ENCODE assay signal across 36 cellular contexts in genomic region chr5:175775416-175775815, GRCh38.
"Had no signal": no experiment of that assay in that cellular context is flagged by ENCODE, and none has a peak within 500 bp of the region (broad histone marks: within the 10 kb centered on the region; RNA-seq: fewer than 3 reads in every experiment).

No MANE protein-coding gene starts in this region.

- H3K27ac ChIP-seq: adrenal gland, body of pancreas, brain microvascular endothelial cell, breast epithelium, VCaP had no signal

- H3K4me3 Mint-ChIP-seq: activated B cell treated with CpG ODN at 0.5 μM for 24 hours; activated CD4-positive, alpha-beta memory T cell treated with anti-CD3 and anti-CD28 coated beads for 36 hours; activated CD4-positive, alpha-beta T cell treated with anti-CD3 and anti-CD28 coated beads, Interleukin-2, amount 10 ng/mL, durations not matched to agents 24 days and 14 days; activated CD8-positive, alpha-beta T cell treated with anti-CD3 and anti-CD28 coated beads for 36 hours; activated naive CD4-positive, alpha-beta T cell treated with anti-CD3 and anti-CD28 coated beads for 36 hours; activated naive CD8-positive, alpha-beta T cell treated with anti-CD3 and anti-CD28 coated beads for 36 hours; activated T-cell treated with anti-CD3 and anti-CD28 coated beads, Interleukin-2, amount 50 U/mL, for 4 hours; activated T-cell treated with anti-CD3 and anti-CD28 coated beads, Interleukin-2, amount 50 U/mL, for 72 hours; activated T-helper 1 cell treated with anti-CD3 and anti-CD28 coated beads, Interleukin-12 subunit alpha, Interleukin-12 subunit beta, Interleukin-2, Interleukin-4 antibody, amounts not matched to agents 30 ng/mL and 10 ng/mL and 1 ng/mL, durations not matched to agents 14 hours and 24 hours and 36 hours; activated T-helper 17 cell treated with anti-CD3 and anti-CD28 coated beads, Interleukin-2, amount 50 U/mL, for 72 hours; T-helper 1 cell treated with Interleukin-12 subunit alpha and Interleukin-12 subunit beta and Interleukin-4 antibody, amounts not matched to agents 30 μg/mL and 1 μg/mL, for 36 hours; T-helper 2 cell treated with Interferon-gamma antibody and Interleukin-4, amounts not matched to agents 5 μg/mL and 100 μg/mL, for 36 hours had no signal

- H3K27ac Mint-ChIP-seq: activated B cell treated with CpG ODN at 0.5 μM for 24 hours; activated CD4-positive, alpha-beta memory T cell treated with anti-CD3 and anti-CD28 coated beads for 36 hours; activated CD4-positive, alpha-beta T cell treated with anti-CD3 and anti-CD28 coated beads, Interleukin-2, amount 10 ng/mL, durations not matched to agents 24 days and 14 days; activated CD8-positive, alpha-beta T cell treated with anti-CD3 and anti-CD28 coated beads for 36 hours; activated naive CD4-positive, alpha-beta T cell treated with anti-CD3 and anti-CD28 coated beads for 36 hours; activated naive CD4-positive, alpha-beta T cell treated with anti-CD3 and anti-CD28 coated beads, Interleukin-2, amount 50 U/mL, for 72 hours; activated naive CD8-positive, alpha-beta T cell treated with anti-CD3 and anti-CD28 coated beads for 36 hours; activated T-cell treated with anti-CD3 and anti-CD28 coated beads, Interleukin-2, amount 50 U/mL, for 72 hours; activated T-helper 1 cell treated with anti-CD3 and anti-CD28 coated beads, Interleukin-12 subunit alpha, Interleukin-12 subunit beta, Interleukin-2, Interleukin-4 antibody, amounts not matched to agents 30 ng/mL and 10 ng/mL and 1 ng/mL, durations not matched to agents 14 hours and 24 hours and 36 hours; activated T-helper 17 cell treated with anti-CD3 and anti-CD28 coated beads, Interleukin-2, amount 50 U/mL, for 72 hours; T-helper 1 cell treated with Interleukin-12 subunit alpha and Interleukin-12 subunit beta and Interleukin-4 antibody, amounts not matched to agents 30 μg/mL and 1 μg/mL, for 36 hours; T-helper 2 cell treated with Interferon-gamma antibody and Interleukin-4, amounts not matched to agents 5 μg/mL and 100 μg/mL, for 36 hours had no signal

- H3K4me1 Mint-ChIP-seq: activated B cell treated with CpG ODN at 0.5 μM for 24 hours; activated CD4-positive, alpha-beta T cell treated with anti-CD3 and anti-CD28 coated beads, Interleukin-2, amount 10 ng/mL, durations not matched to agents 24 days and 14 days; activated naive CD8-positive, alpha-beta T cell treated with anti-CD3 and anti-CD28 coated beads for 36 hours; activated T-helper 17 cell treated with anti-CD3 and anti-CD28 coated beads, Interleukin-2, amount 50 U/mL, for 72 hours had no signal

- DNase-seq: activated B cell treated with CpG ODN at 0.5 μM for 24 hours; activated CD4-positive, alpha-beta memory T cell treated with anti-CD3 and anti-CD28 coated beads for 36 hours; activated CD4-positive, alpha-beta T cell treated with anti-CD3 and anti-CD28 coated beads for 4 hours; activated CD4-positive, alpha-beta T cell treated with anti-CD3 and anti-CD28 coated beads, Interleukin-2, amount 10 ng/mL, durations not matched to agents 24 days and 14 days; activated CD4-positive, alpha-beta T cell treated with anti-CD3 and anti-CD28 coated beads, Interleukin-2, amount 50 U/mL, for 1 hour; activated CD4-positive, alpha-beta T cell treated with anti-CD3 and anti-CD28 coated beads, Interleukin-2, amount 50 U/mL, for 4 hours; activated CD4-positive, CD25-positive, alpha-beta regulatory T cell treated with anti-CD3 and anti-CD28 coated beads, Interleukin-2, amount 50 U/mL, for 72 hours; activated CD8-positive, alpha-beta memory T cell treated with anti-CD3 and anti-CD28 coated beads, Interleukin-2, amount 50 U/mL, for 4 hours; activated CD8-positive, alpha-beta T cell treated with anti-CD3 and anti-CD28 coated beads for 36 hours; activated effector memory CD4-positive, alpha-beta T cell treated with anti-CD3 and anti-CD28 coated beads, Interleukin-2, amount 50 U/mL, for 16 hours; activated gamma-delta T cell treated with Interleukin-2 at 50 U/mL for 16 hours; activated naive CD4-positive, alpha-beta T cell; activated naive CD4-positive, alpha-beta T cell treated with anti-CD3 and anti-CD28 coated beads for 36 hours; activated naive CD4-positive, alpha-beta T cell treated with anti-CD3 and anti-CD28 coated beads, Interleukin-2, amount 50 U/mL, for 16 hours; activated naive CD8-positive, alpha-beta T cell treated with anti-CD3 and anti-CD28 coated beads for 36 hours; activated T-cell treated with anti-CD3 and anti-CD28 coated beads for 4 hours; activated T-cell treated with anti-CD3 and anti-CD28 coated beads, Interleukin-2, amount 50 U/mL, for 1 hour; activated T-cell treated with anti-CD3 and anti-CD28 coated beads, Interleukin-2, amount 50 U/mL, for 4 hours; activated T-cell treated with anti-CD3 and anti-CD28 coated beads, Interleukin-2, amount 50 U/mL, for 72 hours; adrenal gland; amniotic stem cell; aorta; body of pancreas; brain microvascular endothelial cell; central memory CD4-positive, alpha-beta T cell; T-helper 2 cell; T-helper 9 cell had no signal

- H3K36me3 Mint-ChIP-seq: activated CD4-positive, alpha-beta memory T cell treated with anti-CD3 and anti-CD28 coated beads for 36 hours; activated naive CD4-positive, alpha-beta T cell treated with anti-CD3 and anti-CD28 coated beads, Interleukin-2, amount 50 U/mL, for 72 hours; activated naive CD8-positive, alpha-beta T cell treated with anti-CD3 and anti-CD28 coated beads for 36 hours had no signal

- H3K4me3 ChIP-seq: adrenal gland, body of pancreas, breast epithelium had no signal

- FAIRE-seq: astrocyte, TTC549 had no signal

- H3K9me3 Mint-ChIP-seq: activated B cell treated with CpG ODN at 0.5 μM for 24 hours; activated CD4-positive, alpha-beta memory T cell treated with anti-CD3 and anti-CD28 coated beads for 36 hours; activated CD4-positive, alpha-beta T cell treated with anti-CD3 and anti-CD28 coated beads, Interleukin-2, amount 10 ng/mL, durations not matched to agents 24 days and 14 days; activated CD8-positive, alpha-beta T cell treated with anti-CD3 and anti-CD28 coated beads for 36 hours; activated naive CD4-positive, alpha-beta T cell treated with anti-CD3 and anti-CD28 coated beads for 36 hours; activated naive CD4-positive, alpha-beta T cell treated with anti-CD3 and anti-CD28 coated beads, Interleukin-2, amount 50 U/mL, for 72 hours; activated naive CD8-positive, alpha-beta T cell treated with anti-CD3 and anti-CD28 coated beads for 36 hours; activated T-helper 1 cell treated with anti-CD3 and anti-CD28 coated beads, Interleukin-12 subunit alpha, Interleukin-12 subunit beta, Interleukin-2, Interleukin-4 antibody, amounts not matched to agents 30 ng/mL and 10 ng/mL and 1 ng/mL, durations not matched to agents 14 hours and 24 hours and 36 hours; T-helper 1 cell treated with Interleukin-12 subunit alpha and Interleukin-12 subunit beta and Interleukin-4 antibody, amounts not matched to agents 30 μg/mL and 1 μg/mL, for 36 hours; T-helper 2 cell treated with Interferon-gamma antibody and Interleukin-4, amounts not matched to agents 5 μg/mL and 100 μg/mL, for 36 hours had no signal

- H3K36me3 ChIP-seq: adrenal gland, brain microvascular endothelial cell, breast epithelium had no signal

- H3K27me3 ChIP-seq: body of pancreas had no signal

- H3K4me1 ChIP-seq: adrenal gland, body of pancreas, breast epithelium had no signal

- ATAC-seq: activated CD8-positive, alpha-beta T cell treated with anti-CD3 and anti-CD28 coated beads for 36 hours; activated naive CD4-positive, alpha-beta T cell treated with anti-CD3 and anti-CD28 coated beads, Interleukin-2, amount 50 U/mL, for 72 hours; activated T-cell treated with anti-CD3 and anti-CD28 coated beads, Interleukin-2, amount 50 U/mL, for 4 hours; activated T-cell treated with anti-CD3 and anti-CD28 coated beads, Interleukin-2, amount 50 U/mL, for 72 hours; activated T-helper 17 cell treated with anti-CD3 and anti-CD28 coated beads, Interleukin-2, amount 50 U/mL, for 72 hours; body of pancreas had no signal

- H3K9me3 ChIP-seq: adrenal gland, body of pancreas, breast epithelium had no signal
